Comparison of ENCODE assay signal across 2 cellular contexts in the genomic region with DNA sequence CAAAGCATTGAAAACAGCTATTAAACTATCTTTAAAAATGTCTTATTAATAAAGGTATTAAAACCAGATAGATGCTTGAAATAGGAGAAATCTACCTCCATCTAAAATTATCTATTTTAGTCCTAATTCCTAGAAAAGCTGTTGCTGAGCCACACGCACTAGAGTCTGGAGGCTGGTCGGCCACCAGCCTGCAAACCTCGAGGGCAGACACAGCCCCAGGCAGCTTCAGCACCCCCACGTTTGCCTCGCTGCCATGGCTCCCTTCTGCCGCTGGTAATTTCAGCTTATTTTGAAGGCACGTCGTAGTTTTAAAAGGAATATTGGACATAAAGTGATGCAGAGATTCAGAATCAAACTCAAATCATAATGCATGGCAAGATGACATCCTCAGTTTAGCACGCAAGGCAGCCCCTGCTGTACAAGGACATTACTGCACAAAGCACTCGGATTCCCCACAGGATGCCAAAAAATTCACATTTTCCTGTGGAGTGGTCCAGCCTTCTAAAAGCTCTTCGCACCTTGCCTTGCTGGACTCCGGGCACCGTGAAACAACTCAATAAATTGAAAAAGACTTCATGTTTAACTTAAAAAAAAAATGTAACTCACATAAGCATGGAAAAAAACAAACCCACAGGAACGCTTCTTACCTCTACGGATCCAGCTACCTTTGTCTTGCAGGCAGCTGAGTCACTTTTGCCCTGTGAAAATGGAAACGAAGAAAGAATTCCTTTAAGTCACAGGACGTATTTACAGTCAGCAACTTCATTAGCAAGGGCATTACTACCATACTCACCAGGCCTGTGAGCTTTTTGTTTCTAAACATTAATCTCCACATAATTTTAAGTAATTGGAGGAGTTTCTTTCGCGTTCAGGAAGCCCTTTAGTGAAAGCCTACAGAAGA.
TF ChIP-seq lines count a peak whose summit lies in the region.

No MANE protein-coding gene starts in this region.

TF ChIP-seq in IMR-90, 13 proteins besides CTCF, POLR2A, EP300 and RAD21:
- no peak for TF ChIP-seq RFX5 (IDR thresholded peaks at IDR 0.05; ENCODE audit: low read depth, low read length)
- no peak for TF ChIP-seq NFE2L2 (IDR thresholded peaks at IDR 0.05; ENCODE audit: low read depth, low read length)
- TF ChIP-seq SMC3 (IDR thresholded peaks at IDR 0.05; ENCODE audit: low read depth, low read length), result peak; percentile 27; the same call in 1 of the 2 replicates
- TF ChIP-seq MAZ (IDR thresholded peaks at IDR 0.05; ENCODE audit: borderline replicate concordance, low read depth, low read length), result no peak
- no peak for TF ChIP-seq CEBPB (IDR thresholded peaks at IDR 0.05; ENCODE audit: low read depth, low read length)
- no peak for TF ChIP-seq BHLHE40 (IDR thresholded peaks at IDR 0.05; ENCODE audit: low read depth, low read length)
- no peak for TF ChIP-seq MXI1 (IDR thresholded peaks at IDR 0.05; ENCODE audit: borderline replicate concordance, low read depth, low read length)

TF ChIP-seq in neural cell, 6 proteins besides CTCF, POLR2A, EP300 and RAD21:
- TF ChIP-seq SMC3 (conservative IDR thresholded peaks at IDR 0.05; ENCODE audit: poor library complexity) (peak; percentile 75), POLR2AphosphoS5 (IDR thresholded peaks at IDR 0.05) (no peak)
